Comparison of ENCODE assay signal across 20 cellular contexts in genomic region chr17:76275382-76276068, GRCh38. TPM values are rescaled to one million over a fixed set of nuclear protein-coding genes. Genes with fewer than 3 reads are reported as not detected.
A peak's percentile ranks its signal among the peaks of the same experiment; 100 is the strongest.
DNase-seq lines count a peak whose midpoint lies in the region; ATAC-seq and TF ChIP-seq lines count a peak whose summit lies in the region.
"Had no signal": no experiment of that assay in that cellular context is flagged by ENCODE, and none has a peak within 500 bp of the region (broad histone marks: within the 10 kb centered on the region; RNA-seq: fewer than 3 reads in every experiment).

No MANE protein-coding gene starts in this region.

- no peak overlapping the region for H3K27ac ChIP-seq in hepatocyte
- H3K27ac ChIP-seq in tibial artery: no peak overlapping the region
- H3K27ac ChIP-seq: ascending aorta, GM23248 had no signal

- peaks cover 20% of the 10 kb centered on the region for H3K36me3 Mint-ChIP-seq in activated CD4-positive, alpha-beta memory T cell treated with anti-CD3 and anti-CD28 coated beads, Interleukin-2, amount 10 ng/mL, durations not matched to agents 7 days and 5 days (ENCODE audit: low read depth)
- peaks cover 14% of the 10 kb centered on the region for H3K36me3 Mint-ChIP-seq in activated CD4-positive, alpha-beta memory T cell treated with anti-CD3 and anti-CD28 coated beads for 36 hours
- H3K36me3 Mint-ChIP-seq in Caco-2 (ENCODE audit: insufficient read depth, unreplicated experiment): peaks cover 37% of the 10 kb centered on the region
- H3K36me3 Mint-ChIP-seq in activated T-helper 1 cell treated with anti-CD3 and anti-CD28 coated beads, Interleukin-12 subunit alpha, Interleukin-12 subunit beta, Interleukin-2, Interleukin-4 antibody, amounts not matched to agents 30 ng/mL and 10 ng/mL and 1 ng/mL, durations not matched to agents 14 hours and 24 hours and 36 hours (ENCODE audit: low read depth): peaks cover 5% of the 10 kb centered on the region
- no peaks in the 10 kb centered on the region for H3K36me3 Mint-ChIP-seq in naive B cell

- H3K36me3 ChIP-seq in Caco-2 (ENCODE audit: control insufficient read depth, insufficient read depth, low read length) (no peaks in the 10 kb centered on the region), hepatocyte (replicated peaks; ENCODE audit: insufficient read depth, low read depth) (no peaks in the 10 kb centered on the region), tibial artery (peaks cover 0 to 10% (median 4%) of the 10 kb centered on the region in 3 donors)

- WGBS in hepatocyte (ENCODE audit: low lambda C conversion rate, missing lambda C conversion rate): 94% methylated on average over 19 of the region's 22 CpGs

- H3K9me2 ChIP-seq in hepatocyte (replicated peaks; ENCODE audit: insufficient read depth): no peaks in the 10 kb centered on the region

- H3K27ac Mint-ChIP-seq in activated CD4-positive, alpha-beta memory T cell treated with anti-CD3 and anti-CD28 coated beads, Interleukin-2, amount 10 ng/mL, durations not matched to agents 7 days and 5 days: peak overlapping the region; percentile 23
- H3K27ac Mint-ChIP-seq in activated CD4-positive, alpha-beta memory T cell treated with anti-CD3 and anti-CD28 coated beads for 36 hours: no peak overlapping the region
- H3K27ac Mint-ChIP-seq in Caco-2 (ENCODE audit: unreplicated experiment) (peak overlapping the region; percentile 65), naive B cell (peak overlapping the region; percentile 98 to 100 (median 98))
- peak overlapping the region; percentile 55 for H3K27ac Mint-ChIP-seq in activated T-helper 1 cell treated with anti-CD3 and anti-CD28 coated beads, Interleukin-12 subunit alpha, Interleukin-12 subunit beta, Interleukin-2, Interleukin-4 antibody, amounts not matched to agents 30 ng/mL and 10 ng/mL and 1 ng/mL, durations not matched to agents 14 hours and 24 hours and 36 hours
- H3K27ac Mint-ChIP-seq: progenitor cell of endocrine pancreas had no signal

- H3K9me3 ChIP-seq in Caco-2 (no peaks in the 10 kb centered on the region), hepatocyte (ENCODE audit: low read depth) (no peaks in the 10 kb centered on the region), tibial artery (no peaks in the 10 kb centered on the region)
- H3K9me3 ChIP-seq: A549, ascending aorta had no signal

- CTCF ChIA-PET in activated CD4-positive, alpha-beta memory T cell treated with anti-CD3 and anti-CD28 coated beads, Interleukin-2, amount 10 ng/mL, durations not matched to agents 7 days and 5 days (lab: Charles Lee): interaction anchor here (1.0 to 2.3 kb wide), 5 partner anchors 28 to 154 kb away, joined by 4 to 10 read pairs (median 7); no protein-coding TSS in a partner anchor
- CTCF ChIA-PET in activated CD4-positive, alpha-beta memory T cell treated with anti-CD3 and anti-CD28 coated beads for 36 hours (lab: Charles Lee): interaction anchor here (0.6 to 5.0 kb wide), 6 partner anchors 20 to 155 kb away, joined by 3 to 38 read pairs (median 4); no protein-coding TSS in a partner anchor
- CTCF ChIA-PET in Caco-2 (lab: Charles Lee): interaction anchor here (0.6 kb wide), 1 partner anchor 263 kb away, joined by 7 read pairs; no protein-coding TSS in a partner anchor

- BruUV-seq in Caco-2 (replicated peaks; lab: Mats Ljungman, UMichigan): no TSS peak

- no peak overlapping the region for H2AFZ ChIP-seq in hepatocyte
- H2AFZ ChIP-seq: GM23248 had no signal

- H3K9me3 Mint-ChIP-seq in activated CD4-positive, alpha-beta memory T cell treated with anti-CD3 and anti-CD28 coated beads, Interleukin-2, amount 10 ng/mL, durations not matched to agents 7 days and 5 days: no peaks in the 10 kb centered on the region
- H3K9me3 Mint-ChIP-seq in activated CD4-positive, alpha-beta memory T cell treated with anti-CD3 and anti-CD28 coated beads for 36 hours: no peaks in the 10 kb centered on the region
- H3K9me3 Mint-ChIP-seq in Caco-2 (ENCODE audit: unreplicated experiment): no peaks in the 10 kb centered on the region
- no peaks in the 10 kb centered on the region for H3K9me3 Mint-ChIP-seq in activated T-helper 1 cell treated with anti-CD3 and anti-CD28 coated beads, Interleukin-12 subunit alpha, Interleukin-12 subunit beta, Interleukin-2, Interleukin-4 antibody, amounts not matched to agents 30 ng/mL and 10 ng/mL and 1 ng/mL, durations not matched to agents 14 hours and 24 hours and 36 hours
- H3K9me3 Mint-ChIP-seq in naive B cell: no peaks in the 10 kb centered on the region
- H3K9me3 Mint-ChIP-seq: CD14-positive monocyte; T-helper 1 cell treated with Interleukin-12 subunit alpha and Interleukin-12 subunit beta and Interleukin-4 antibody, amounts not matched to agents 30 μg/mL and 1 μg/mL, for 36 hours had no signal

- H4K20me1 ChIP-seq in hepatocyte (ENCODE audit: insufficient read depth, poor library complexity, severe bottlenecking): no peaks in the 10 kb centered on the region

- no peak overlapping the region for H3K4me3 Mint-ChIP-seq in activated CD4-positive, alpha-beta memory T cell treated with anti-CD3 and anti-CD28 coated beads, Interleukin-2, amount 10 ng/mL, durations not matched to agents 7 days and 5 days
- no peak overlapping the region for H3K4me3 Mint-ChIP-seq in activated CD4-positive, alpha-beta memory T cell treated with anti-CD3 and anti-CD28 coated beads for 36 hours
- H3K4me3 Mint-ChIP-seq in Caco-2 (ENCODE audit: unreplicated experiment): no peak overlapping the region
- no peak overlapping the region for H3K4me3 Mint-ChIP-seq in activated T-helper 1 cell treated with anti-CD3 and anti-CD28 coated beads, Interleukin-12 subunit alpha, Interleukin-12 subunit beta, Interleukin-2, Interleukin-4 antibody, amounts not matched to agents 30 ng/mL and 10 ng/mL and 1 ng/mL, durations not matched to agents 14 hours and 24 hours and 36 hours
- H3K4me3 Mint-ChIP-seq in naive B cell: peak overlapping the region in 5 of 8 donors; percentile 8 to 83 (median 74)
- H3K4me3 Mint-ChIP-seq: T-helper 1 cell treated with Interleukin-12 subunit alpha and Interleukin-12 subunit beta and Interleukin-4 antibody, amounts not matched to agents 30 μg/mL and 1 μg/mL, for 36 hours had no signal

- peaks cover 16% of the 10 kb centered on the region for H3K4me1 ChIP-seq in Caco-2
- peaks cover 11% of the 10 kb centered on the region for H3K4me1 ChIP-seq in hepatocyte (ENCODE audit: insufficient read depth)
- peaks cover 0 to 36% (median 18%) of the 10 kb centered on the region in 4 donors for H3K4me1 ChIP-seq in tibial artery

- peak; percentile 23 for DNase-seq in activated CD4-positive, alpha-beta memory T cell treated with anti-CD3 and anti-CD28 coated beads, Interleukin-2, amount 10 ng/mL, durations not matched to agents 7 days and 5 days
- DNase-seq in activated CD4-positive, alpha-beta memory T cell treated with anti-CD3 and anti-CD28 coated beads for 36 hours: no peak
- DNase-seq in Caco-2 (no peak), naive B cell (peak; percentile 48), hepatocyte (ENCODE audit: low spot score) (no peak), tibial artery (no peak)
- DNase-seq in activated T-helper 1 cell treated with anti-CD3 and anti-CD28 coated beads, Interleukin-12 subunit alpha, Interleukin-12 subunit beta, Interleukin-2, Interleukin-4 antibody, amounts not matched to agents 30 ng/mL and 10 ng/mL and 1 ng/mL, durations not matched to agents 14 hours and 24 hours and 36 hours (ENCODE audit: low spot score): no peak
- DNase-seq: activated gamma-delta T cell, erythroblast, GM23248, NCI-H1105, NCI-H2081 treated with DMSO at 0.1 percent for 48 hours, NCI-H524 treated with DMSO at 0.1 percent for 48 hours had no signal

- ATAC-seq in naive B cell (ENCODE audit: low read depth in 2 of 2): no peak
- ATAC-seq in HG02610 (IDR thresholded peaks at IDR 0.05; ENCODE audit: unreplicated experiment): no peak
- ATAC-seq: A549 had no signal

- H3K4me2 ChIP-seq in hepatocyte: no peak overlapping the region
- H3K4me2 ChIP-seq: A549, smooth muscle cell had no signal

- H3K4me3 ChIP-seq in Caco-2 (ENCODE audit: low read depth, low read length) (no peak overlapping the region), hepatocyte (no peak overlapping the region), tibial artery (no peak overlapping the region)
- H3K4me3 ChIP-seq: A549, ascending aorta, GM23248, smooth muscle cell had no signal

- no peaks in the 10 kb centered on the region for H3K27me3 Mint-ChIP-seq in activated CD4-positive, alpha-beta memory T cell treated with anti-CD3 and anti-CD28 coated beads, Interleukin-2, amount 10 ng/mL, durations not matched to agents 7 days and 5 days
- no peaks in the 10 kb centered on the region for H3K27me3 Mint-ChIP-seq in activated CD4-positive, alpha-beta memory T cell treated with anti-CD3 and anti-CD28 coated beads for 36 hours
- H3K27me3 Mint-ChIP-seq in Caco-2 (ENCODE audit: insufficient read depth, unreplicated experiment) (no peaks in the 10 kb centered on the region), naive B cell (peaks cover 0 to 5% (median 0%) of the 10 kb centered on the region in 3 donors)
- H3K27me3 Mint-ChIP-seq in activated T-helper 1 cell treated with anti-CD3 and anti-CD28 coated beads, Interleukin-12 subunit alpha, Interleukin-12 subunit beta, Interleukin-2, Interleukin-4 antibody, amounts not matched to agents 30 ng/mL and 10 ng/mL and 1 ng/mL, durations not matched to agents 14 hours and 24 hours and 36 hours (ENCODE audit: insufficient read depth): no peaks in the 10 kb centered on the region
- H3K27me3 Mint-ChIP-seq: progenitor cell of endocrine pancreas had no signal

- H3K4me1 Mint-ChIP-seq in activated CD4-positive, alpha-beta memory T cell treated with anti-CD3 and anti-CD28 coated beads, Interleukin-2, amount 10 ng/mL, durations not matched to agents 7 days and 5 days: peaks cover 43% of the 10 kb centered on the region
- H3K4me1 Mint-ChIP-seq in activated CD4-positive, alpha-beta memory T cell treated with anti-CD3 and anti-CD28 coated beads for 36 hours (ENCODE audit: low read depth): peaks cover 38% of the 10 kb centered on the region
- H3K4me1 Mint-ChIP-seq in Caco-2 (ENCODE audit: low read depth, unreplicated experiment) (peaks cover 5% of the 10 kb centered on the region), naive B cell (peaks cover 35 to 71% (median 50%) of the 10 kb centered on the region in 3 donors)
- H3K4me1 Mint-ChIP-seq in activated T-helper 1 cell treated with anti-CD3 and anti-CD28 coated beads, Interleukin-12 subunit alpha, Interleukin-12 subunit beta, Interleukin-2, Interleukin-4 antibody, amounts not matched to agents 30 ng/mL and 10 ng/mL and 1 ng/mL, durations not matched to agents 14 hours and 24 hours and 36 hours (ENCODE audit: low read depth): peaks cover 24% of the 10 kb centered on the region

- POLR2A ChIA-PET in activated CD4-positive, alpha-beta memory T cell treated with anti-CD3 and anti-CD28 coated beads, Interleukin-2, amount 10 ng/mL, durations not matched to agents 7 days and 5 days (lab: Charles Lee): interaction anchor here (1.4 to 22.6 kb wide), 8 partner anchors 22 to 204 kb away, joined by 3 to 1335 read pairs (median 198); partner anchors contain the start of genes EXOC7, FOXJ1, RNF157 and UBALD2
- POLR2A ChIA-PET in activated CD4-positive, alpha-beta memory T cell treated with anti-CD3 and anti-CD28 coated beads for 36 hours (lab: Charles Lee): interaction anchor here (0.7 to 12.3 kb wide), 6 partner anchors 12 to 203 kb away, joined by 3 to 298 read pairs (median 5); partner anchors contain the start of genes SRP68 and UBALD2
- POLR2A ChIA-PET in Caco-2 (lab: Charles Lee): interaction anchor here (1.6 kb wide), 1 partner anchor 11 kb away, joined by 5 read pairs; the partner anchor contains the start of gene UBALD2

- H3K79me2 ChIP-seq in hepatocyte: no peaks in the 10 kb centered on the region

- H3K27me3 ChIP-seq in Caco-2 (replicated peaks; ENCODE audit: control insufficient read depth, insufficient read depth, low read length): no peaks in the 10 kb centered on the region
- H3K27me3 ChIP-seq in hepatocyte: no peaks in the 10 kb centered on the region
- no peaks in the 10 kb centered on the region for H3K27me3 ChIP-seq in tibial artery
- H3K27me3 ChIP-seq: ascending aorta had no signal

- TF ChIP-seq CTCF in Caco-2 (IDR thresholded peaks at IDR 0.05; ENCODE audit: insufficient read depth in 1 of 2, low read depth in 1 of 2, low read length in 1 of 2, severe bottlenecking in 1 of 2, unreplicated experiment in 1 of 2) (no peak), hepatocyte (IDR thresholded peaks at IDR 0.05; ENCODE audit: poor library complexity) (no peak), tibial artery (IDR thresholded peaks at IDR 0.05) (no peak)

- intact Hi-C loops in activated CD4-positive, alpha-beta memory T cell treated with anti-CD3 and anti-CD28 coated beads for 36 hours (cut with micrococcal nuclease): loop anchor here (10.0 kb wide), 1 partner anchor 371 kb away; the partner anchor contains the start of gene MRPL38
- intact Hi-C loops in Caco-2 (cut with micrococcal nuclease; ENCODE audit: unreplicated experiment): loop anchor here (5.0 kb wide), 2 partner anchors 93 to 263 kb away; no protein-coding TSS in a partner anchor
- intact Hi-C loops in activated T-helper 1 cell treated with anti-CD3 and anti-CD28 coated beads, Interleukin-12 subunit alpha, Interleukin-12 subunit beta, Interleukin-2, Interleukin-4 antibody, amounts not matched to agents 30 ng/mL and 10 ng/mL and 1 ng/mL, durations not matched to agents 14 hours and 24 hours and 36 hours (cut with micrococcal nuclease): loop anchor here (10.0 kb wide), 1 partner anchor 371 kb away; the partner anchor contains the start of gene MRPL38
- intact Hi-C loops in tibial artery (cut with DNase I; ENCODE audit: low total_unique reads): loop anchor here (10.0 kb wide), 1 partner anchor 371 kb away; the partner anchor contains the start of gene MRPL38

RNA-seq across cellular contexts. Expression of gene UBALD2, which starts 10.4 kb away (rescaled TPM):
- total RNA-seq in activated CD4-positive, alpha-beta memory T cell treated with anti-CD3 and anti-CD28 coated beads, Interleukin-2, amount 10 ng/mL, durations not matched to agents 7 days and 5 days: 100 to 1,000 TPM; 524 to 546 TPM
- 100 to 1,000 TPM; 317 TPM for total RNA-seq in activated CD4-positive, alpha-beta memory T cell treated with anti-CD3 and anti-CD28 coated beads for 36 hours
- total RNA-seq in Caco-2 (2022) (50.0 and 51.6 TPM in 2 replicates), hepatocyte (10.2 and 10.8 TPM in 2 replicates)
- 206 and 217 TPM in 2 replicates for total RNA-seq in activated T-helper 1 cell treated with anti-CD3 and anti-CD28 coated beads, Interleukin-12 subunit alpha, Interleukin-12 subunit beta, Interleukin-2, Interleukin-4 antibody, amounts not matched to agents 30 ng/mL and 10 ng/mL and 1 ng/mL, durations not matched to agents 14 hours and 24 hours and 36 hours
- polyA plus RNA-seq in naive B cell (ENCODE audit: low read depth in 6 of 6) (1 to 10 TPM; 2.5 to 6.2 (median 4.6) TPM), hepatocyte (13.1 and 16.4 TPM in 2 replicates)

RNA-seq across cellular contexts. Expression of gene QRICH2, which starts 32.6 kb away (rescaled TPM):
- total RNA-seq in activated CD4-positive, alpha-beta memory T cell treated with anti-CD3 and anti-CD28 coated beads, Interleukin-2, amount 10 ng/mL, durations not matched to agents 7 days and 5 days: 1 to 10 TPM; 1.4 to 1.9 TPM
- total RNA-seq in activated CD4-positive, alpha-beta memory T cell treated with anti-CD3 and anti-CD28 coated beads for 36 hours: 1 to 10 TPM; 1.0 to 1.1 TPM
- total RNA-seq in Caco-2 (2022) (1.1 and 1.5 TPM in 2 replicates), hepatocyte (2.8 and 3.6 TPM in 2 replicates)
- 2.7 and 3.3 TPM in 2 replicates for total RNA-seq in activated T-helper 1 cell treated with anti-CD3 and anti-CD28 coated beads, Interleukin-12 subunit alpha, Interleukin-12 subunit beta, Interleukin-2, Interleukin-4 antibody, amounts not matched to agents 30 ng/mL and 10 ng/mL and 1 ng/mL, durations not matched to agents 14 hours and 24 hours and 36 hours
- polyA plus RNA-seq in naive B cell (ENCODE audit: low read depth in 6 of 6) (under 1 TPM in 2 of 6 donors, not detected in 4; 0.20 to 0.38 TPM), hepatocyte (2.3 and 2.9 TPM in 2 replicates)

RNA-seq across cellular contexts. Expression of gene RNF157, which starts 35.2 kb away (rescaled TPM):
- total RNA-seq in activated CD4-positive, alpha-beta memory T cell treated with anti-CD3 and anti-CD28 coated beads, Interleukin-2, amount 10 ng/mL, durations not matched to agents 7 days and 5 days: 10 to 100 TPM; 79.8 to 83.9 TPM
- total RNA-seq in activated CD4-positive, alpha-beta memory T cell treated with anti-CD3 and anti-CD28 coated beads for 36 hours: 10 to 100 TPM; 25.4 to 28.0 TPM
- total RNA-seq in Caco-2 (2022) (25.9 and 29.3 TPM in 2 replicates), hepatocyte (8.6 and 8.9 TPM in 2 replicates)
- total RNA-seq in activated T-helper 1 cell treated with anti-CD3 and anti-CD28 coated beads, Interleukin-12 subunit alpha, Interleukin-12 subunit beta, Interleukin-2, Interleukin-4 antibody, amounts not matched to agents 30 ng/mL and 10 ng/mL and 1 ng/mL, durations not matched to agents 14 hours and 24 hours and 36 hours: 50.4 and 51.7 TPM in 2 replicates
- polyA plus RNA-seq in naive B cell (ENCODE audit: low read depth in 6 of 6) (under 1 TPM in 5 of 6 donors, not detected in 1; 0.09 to 0.71 (median 0.22) TPM), hepatocyte (4.8 and 5.0 TPM in 2 replicates)
- polyA plus RNA-seq: CD14-positive monocyte had no signal

Comparison
In these comparisons a context has a peak if more than half of its experiments do, and no peak if none do; other contexts are left out.
1. DNase-seq: peak in activated CD4-positive, alpha-beta memory T cell treated with anti-CD3 and anti-CD28 coated beads, Interleukin-2, amount 10 ng/mL, durations not matched to agents 7 days and 5 days (single experiment) and naive B cell (single experiment); none in activated CD4-positive, alpha-beta memory T cell treated with anti-CD3 and anti-CD28 coated beads for 36 hours (single experiment), Caco-2 (0 of 2), activated T-helper 1 cell treated with anti-CD3 and anti-CD28 coated beads, Interleukin-12 subunit alpha, Interleukin-12 subunit beta, Interleukin-2, Interleukin-4 antibody, amounts not matched to agents 30 ng/mL and 10 ng/mL and 1 ng/mL, durations not matched to agents 14 hours and 24 hours and 36 hours (single experiment), hepatocyte (single experiment) and tibial artery (0 of 2).
2. H3K4me3 Mint-ChIP-seq: peak in naive B cell (5 of 8); none in activated CD4-positive, alpha-beta memory T cell treated with anti-CD3 and anti-CD28 coated beads, Interleukin-2, amount 10 ng/mL, durations not matched to agents 7 days and 5 days (single experiment), activated CD4-positive, alpha-beta memory T cell treated with anti-CD3 and anti-CD28 coated beads for 36 hours (single experiment), Caco-2 (single experiment) and activated T-helper 1 cell treated with anti-CD3 and anti-CD28 coated beads, Interleukin-12 subunit alpha, Interleukin-12 subunit beta, Interleukin-2, Interleukin-4 antibody, amounts not matched to agents 30 ng/mL and 10 ng/mL and 1 ng/mL, durations not matched to agents 14 hours and 24 hours and 36 hours (single experiment).